2 cellular contexts compared by ENCODE assay signal in genomic region chr20:44962483-44962882, GRCh38.
TF ChIP-seq lines count a peak whose summit lies in the region.

No MANE protein-coding gene starts in this region.

TF ChIP-seq in IMR-90, 13 proteins besides CTCF, POLR2A, EP300 and RAD21:
- TF ChIP-seq RCOR1 (IDR thresholded peaks at IDR 0.05; ENCODE audit: insufficient replicate concordance, low read length) (no peak), CHD1 (IDR thresholded peaks at IDR 0.05; ENCODE audit: low read depth, low read length) (no peak), SMC3 (IDR thresholded peaks at IDR 0.05; ENCODE audit: low read depth, low read length) (no peak), MAFK (IDR thresholded peaks at IDR 0.05; ENCODE audit: low read depth, low read length) (peak; percentile 80), MXI1 (IDR thresholded peaks at IDR 0.05; ENCODE audit: borderline replicate concordance, low read depth, low read length) (no peak), CEBPB (IDR thresholded peaks at IDR 0.05; ENCODE audit: low read depth, low read length) (no peak), MAZ (IDR thresholded peaks at IDR 0.05; ENCODE audit: borderline replicate concordance, low read depth, low read length) (no peak), FOS (IDR thresholded peaks at IDR 0.05; ENCODE audit: low read depth, low read length) (no peak), RFX5 (IDR thresholded peaks at IDR 0.05; ENCODE audit: low read depth, low read length) (no peak), BHLHE40 (IDR thresholded peaks at IDR 0.05; ENCODE audit: low read depth, low read length) (no peak), NFE2L2 (IDR thresholded peaks at IDR 0.05; ENCODE audit: low read depth, low read length) (peak; percentile 94)
- TF ChIP-seq, protein P1, sequence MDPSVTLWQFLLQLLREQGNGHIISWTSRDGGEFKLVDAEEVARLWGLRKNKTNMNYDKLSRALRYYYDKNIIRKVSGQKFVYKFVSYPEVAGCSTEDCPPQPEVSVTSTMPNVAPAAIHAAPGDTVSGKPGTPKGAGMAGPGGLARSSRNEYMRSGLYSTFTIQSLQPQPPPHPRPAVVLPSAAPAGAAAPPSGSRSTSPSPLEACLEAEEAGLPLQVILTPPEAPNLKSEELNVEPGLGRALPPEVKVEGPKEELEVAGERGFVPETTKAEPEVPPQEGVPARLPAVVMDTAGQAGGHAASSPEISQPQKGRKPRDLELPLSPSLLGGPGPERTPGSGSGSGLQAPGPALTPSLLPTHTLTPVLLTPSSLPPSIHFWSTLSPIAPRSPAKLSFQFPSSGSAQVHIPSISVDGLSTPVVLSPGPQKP (IDR thresholded peaks at IDR 0.05; ENCODE audit: borderline replicate concordance, low read depth, low read length), result no peak
- TF ChIP-seq, protein P2, sequence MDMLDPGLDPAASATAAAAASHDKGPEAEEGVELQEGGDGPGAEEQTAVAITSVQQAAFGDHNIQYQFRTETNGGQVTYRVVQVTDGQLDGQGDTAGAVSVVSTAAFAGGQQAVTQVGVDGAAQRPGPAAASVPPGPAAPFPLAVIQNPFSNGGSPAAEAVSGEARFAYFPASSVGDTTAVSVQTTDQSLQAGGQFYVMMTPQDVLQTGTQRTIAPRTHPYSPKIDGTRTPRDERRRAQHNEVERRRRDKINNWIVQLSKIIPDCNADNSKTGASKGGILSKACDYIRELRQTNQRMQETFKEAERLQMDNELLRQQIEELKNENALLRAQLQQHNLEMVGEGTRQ (IDR thresholded peaks at IDR 0.05; ENCODE audit: low read depth, low read length), result no peak

TF ChIP-seq in GM12878, 131 proteins besides CTCF, POLR2A, EP300 and RAD21:
- peak; percentile 58; the same call in 1 of the 2 replicates for TF ChIP-seq BACH1 (IDR thresholded peaks at IDR 0.05; ENCODE audit: borderline replicate concordance)
- no peak for TF ChIP-seq SMAD5 (IDR thresholded peaks at IDR 0.05; ENCODE audit: low read depth)
TF ChIP-seq in GM12878: peak in this region for 1.
